In genomic region chr6:35441642-35442041, GRCh38 we compare ENCODE assay signal across 28 cellular contexts. TPM values are rescaled to one million over a fixed set of nuclear protein-coding genes. Genes with fewer than 3 reads are reported as not detected.
"Had no signal": no experiment of that assay in that cellular context is flagged by ENCODE, and none has a peak within 500 bp of the region (broad histone marks: within the 10 kb centered on the region; RNA-seq: fewer than 3 reads in every experiment).

No MANE protein-coding gene starts in this region.

- H3K27ac ChIP-seq: lower lobe of right lung, neural progenitor cell, ovary, skin epidermis, suprapubic skin, thoracic aorta, tibial artery, uterus had no signal

- H3K36me3 ChIP-seq: lower lobe of right lung, neural progenitor cell, ovary, right atrium auricular region, suprapubic skin, thoracic aorta, tibial artery, uterus had no signal

- H3K27me3 ChIP-seq: neural progenitor cell, ovary, right atrium auricular region, suprapubic skin, tibial artery, uterus had no signal

- H3K4me1 ChIP-seq: lower lobe of right lung, neural progenitor cell, right atrium auricular region, suprapubic skin, tibial artery, uterus had no signal

- H3K4me3 ChIP-seq: lower lobe of right lung, neural progenitor cell, ovary, right atrium auricular region, skin epidermis, suprapubic skin, thoracic aorta, tibial artery, uterus had no signal

- H2AFZ ChIP-seq: neural progenitor cell had no signal

- ATAC-seq: left lobe of liver, natural killer cell, sciatic nerve had no signal

- H3K9me3 ChIP-seq: lower lobe of right lung, ovary, right atrium auricular region, suprapubic skin, thoracic aorta, tibial artery, uterus had no signal

- DNase-seq: hippocampal formation; kidney glomerular epithelial cell; lower lobe of right lung; mammary epithelial cell; mesendoderm; naive B cell; natural killer cell; nephron progenitor cell; ovary; stimulated activated CD4-positive, alpha-beta T cell treated with anti-CD3 and anti-CD28 coated beads, Interleukin-12 subunit alpha, Interleukin-12 subunit beta, amount 100 ng/mL, for 4 hours; stimulated activated CD4-positive, alpha-beta T cell treated with anti-CD3 and anti-CD28 coated beads, Interleukin-15, amount 100 ng/mL, for 24 hours; stimulated activated CD4-positive, alpha-beta T cell treated with anti-CD3 and anti-CD28 coated beads, Interleukin-2, amount 100 ng/mL, for 24 hours; stimulated activated CD4-positive, alpha-beta T cell treated with anti-CD3 and anti-CD28 coated beads, Interleukin-4, amount 100 ng/mL, for 1 hour; stimulated activated naive CD4-positive, alpha-beta T cell; tibial artery; uterus had no signal

- H3K36me3 Mint-ChIP-seq: mesothelial cell of epicardium, naive B cell, natural killer cell, neural progenitor cell, type B pancreatic cell had no signal

- H3K9me3 Mint-ChIP-seq: mesothelial cell of epicardium; naive B cell; natural killer cell; nephron progenitor cell; neural progenitor cell; stimulated activated naive CD8-positive, alpha-beta T cell treated with anti-CD3 and anti-CD28 coated beads, Interleukin-15, Interleukin-2, amounts not matched to agents 100 ng/mL and 50 ng/mL, for 24 hours; type B pancreatic cell had no signal

- H3K4me1 Mint-ChIP-seq: mesothelial cell of epicardium, naive B cell had no signal

- H3K4me3 Mint-ChIP-seq: mesothelial cell of epicardium; naive B cell; natural killer cell; nephron progenitor cell; neural progenitor cell; stimulated activated naive CD8-positive, alpha-beta T cell treated with anti-CD3 and anti-CD28 coated beads, Interleukin-15, Interleukin-2, amounts not matched to agents 100 ng/mL and 50 ng/mL, for 24 hours; type B pancreatic cell had no signal

- H3K4me2 ChIP-seq: neural progenitor cell had no signal

- H3K27ac Mint-ChIP-seq: mesothelial cell of epicardium; natural killer cell; nephron progenitor cell; neural progenitor cell; progenitor cell of endocrine pancreas; stimulated activated naive CD8-positive, alpha-beta T cell treated with anti-CD3 and anti-CD28 coated beads, Interleukin-15, Interleukin-2, amounts not matched to agents 100 ng/mL and 50 ng/mL, for 24 hours; type B pancreatic cell had no signal

- H3K9ac ChIP-seq: neural progenitor cell had no signal

RNA-seq across cellular contexts. Expression of gene TEAD3, which starts 55.2 kb away (rescaled TPM):
- total RNA-seq: mononuclear cell had no signal
